11 cellular contexts compared by ENCODE assay signal in genomic region chr1:8448906-8449661, GRCh38.
DNase-seq lines count a peak whose midpoint lies in the region; ATAC-seq, FAIRE-seq and TF ChIP-seq lines count a peak whose summit lies in the region.
"Had no signal": no experiment of that assay in that cellular context is flagged by ENCODE, and none has a peak within 500 bp of the region (broad histone marks: within the 10 kb centered on the region; RNA-seq: fewer than 3 reads in every experiment).

No MANE protein-coding gene starts in this region.

- H3T11ph ChIP-seq in H9 (ENCODE audit: low read length): no peak overlapping the region

- H3K79me2 ChIP-seq in H9 (ENCODE audit: insufficient read depth, low read length): peaks cover 1% of the 10 kb centered on the region; the same call in 1 of the 2 replicates

- no peak overlapping the region for H2BK120ac ChIP-seq in H9 (ENCODE audit: low read depth, low read length, poor library complexity, severe bottlenecking)

- intact Hi-C loops in left cardiac atrium (cut with DNase I): no loop called here

- peaks cover 3% of the 10 kb centered on the region for H3K79me1 ChIP-seq in H9 (ENCODE audit: insufficient read depth, low read depth, low read length, poor library complexity, severe bottlenecking)

- no peaks in the 10 kb centered on the region for H3K9me3 Mint-ChIP-seq in H9
- H3K9me3 Mint-ChIP-seq in stimulated activated effector memory CD8-positive, alpha-beta T cell treated with anti-CD3 and anti-CD28 coated beads, Interleukin-12 subunit alpha, Interleukin-12 subunit beta, amount 100 ng/mL, for 72 hours: no peaks in the 10 kb centered on the region
- H3K9me3 Mint-ChIP-seq: dendritic cell treated with granulocyte-macrophage colony-stimulating factor and Interleukin-4, amounts not matched to agents 40 ng/mL and 50 ng/mL, for 4 days; naive thymus-derived CD4-positive, alpha-beta T cell had no signal

- H4K5ac ChIP-seq in H9 (ENCODE audit: insufficient read length, low read depth, low read length): no peak overlapping the region

- no peak overlapping the region for H3K14ac ChIP-seq in H9 (ENCODE audit: insufficient read depth, low read length)

- H3K23me2 ChIP-seq in H9 (ENCODE audit: insufficient read length, low read depth, low read length, poor library complexity, severe bottlenecking): no peaks in the 10 kb centered on the region

- H3K36me3 Mint-ChIP-seq in H9 (ENCODE audit: insufficient read depth in 1 of 3, low read depth in 3 of 3): peaks cover 14 to 18% (median 15%) of the 10 kb centered on the region in 3 experiments
- H3K36me3 Mint-ChIP-seq in stimulated activated effector memory CD8-positive, alpha-beta T cell treated with anti-CD3 and anti-CD28 coated beads, Interleukin-12 subunit alpha, Interleukin-12 subunit beta, amount 100 ng/mL, for 72 hours: peaks cover 6% of the 10 kb centered on the region

- H3K4me1 Mint-ChIP-seq in H9: peaks cover 22 to 35% of the 10 kb centered on the region in 2 experiments
- H3K4me1 Mint-ChIP-seq in stimulated activated effector memory CD8-positive, alpha-beta T cell treated with anti-CD3 and anti-CD28 coated beads, Interleukin-12 subunit alpha, Interleukin-12 subunit beta, amount 100 ng/mL, for 72 hours: peaks cover 17% of the 10 kb centered on the region

- ATAC-seq in left cardiac atrium (peak; percentile 63 to 64), HG02852 (IDR thresholded peaks at IDR 0.05; ENCODE audit: unreplicated experiment) (no peak)
- ATAC-seq in stimulated activated effector memory CD8-positive, alpha-beta T cell treated with anti-CD3 and anti-CD28 coated beads, Interleukin-12 subunit alpha, Interleukin-12 subunit beta, amount 100 ng/mL, for 72 hours: peak; percentile 69
- ATAC-seq: naive thymus-derived CD4-positive, alpha-beta T cell; T-helper 17 cell had no signal

- TF ChIP-seq CTCF in H9 (conservative IDR thresholded peaks at IDR 0.05): no peak

- WGBS in H9 (ENCODE audit: extremely low coverage, insufficient read length, low lambda C conversion rate): no CpG with 5 or more reads among the region's 12 CpGs

- no peak overlapping the region for H4K8ac ChIP-seq in H9 (replicated peaks; ENCODE audit: insufficient read length, low read depth, low read length)

- H2BK12ac ChIP-seq in H9 (ENCODE audit: insufficient read length, low read depth, low read length): no peak overlapping the region

- no peak overlapping the region for H3K56ac ChIP-seq in H9 (ENCODE audit: insufficient read length, low read depth, low read length)

- no peaks in the 10 kb centered on the region for H3K9me3 ChIP-seq in H9 (ENCODE audit: control insufficient read depth, low read depth, low read length)

- H3K4ac ChIP-seq in H9 (ENCODE audit: low read depth, low read length): no peak overlapping the region

- no peaks in the 10 kb centered on the region for H3K27me3 Mint-ChIP-seq in H9 (ENCODE audit: low read depth)
- H3K27me3 Mint-ChIP-seq: dendritic cell treated with granulocyte-macrophage colony-stimulating factor and Interleukin-4, amounts not matched to agents 40 ng/mL and 50 ng/mL, for 4 days; naive thymus-derived CD4-positive, alpha-beta T cell; T-helper 17 cell had no signal

- no peak overlapping the region for H3K9ac ChIP-seq in H9 (ENCODE audit: extremely low read depth, insufficient read length, low read length)

- H3K4me1 ChIP-seq in H9 (ENCODE audit: insufficient read depth, low read length): peaks cover 3% of the 10 kb centered on the region; the same call in 1 of the 2 replicates

- no peak overlapping the region for H2BK15ac ChIP-seq in H9 (ENCODE audit: low read depth, low read length)

- H3K27ac Mint-ChIP-seq in H9: peak overlapping the region in 2 of 3 experiments; percentile 77 to 83; a peak in 1 of 7 replicates
- H3K27ac Mint-ChIP-seq in stimulated activated effector memory CD8-positive, alpha-beta T cell treated with anti-CD3 and anti-CD28 coated beads, Interleukin-12 subunit alpha, Interleukin-12 subunit beta, amount 100 ng/mL, for 72 hours: peak overlapping the region; percentile 13
- H3K27ac Mint-ChIP-seq: dendritic cell treated with granulocyte-macrophage colony-stimulating factor and Interleukin-4, amounts not matched to agents 40 ng/mL and 50 ng/mL, for 4 days; T-helper 17 cell had no signal

- H2AFZ ChIP-seq in H9 (ENCODE audit: low read length): no peak overlapping the region

- no peak for FAIRE-seq in urothelium cell line (lab: Jason Lieb, UNC)

- no peak overlapping the region for H3K4me3 Mint-ChIP-seq in H9
- no peak overlapping the region for H3K4me3 Mint-ChIP-seq in stimulated activated effector memory CD8-positive, alpha-beta T cell treated with anti-CD3 and anti-CD28 coated beads, Interleukin-12 subunit alpha, Interleukin-12 subunit beta, amount 100 ng/mL, for 72 hours
- H3K4me3 Mint-ChIP-seq: dendritic cell treated with granulocyte-macrophage colony-stimulating factor and Interleukin-4, amounts not matched to agents 40 ng/mL and 50 ng/mL, for 4 days; T-helper 17 cell had no signal

- H3K23ac ChIP-seq in H9 (ENCODE audit: insufficient read length, low read depth, low read length): no peak overlapping the region

- H3K18ac ChIP-seq in H9 (ENCODE audit: insufficient read length, low read depth, low read length): no peak overlapping the region

- no peak overlapping the region for H2BK20ac ChIP-seq in H9 (ENCODE audit: low read depth, low read length, poor library complexity, severe bottlenecking)

- no peak overlapping the region for H2AK5ac ChIP-seq in H9 (ENCODE audit: insufficient read length, low read length)

- no peak overlapping the region for H2BK5ac ChIP-seq in H9 (ENCODE audit: insufficient read length, low read length)

- DNase-seq in H9: no peak
- DNase-seq in left cardiac atrium: no peak
- no peak for DNase-seq in stimulated activated effector memory CD8-positive, alpha-beta T cell treated with anti-CD3 and anti-CD28 coated beads, Interleukin-12 subunit alpha, Interleukin-12 subunit beta, amount 100 ng/mL, for 72 hours (ENCODE audit: low spot score in 2 of 2)
- no peak for DNase-seq in NCI-H446 treated with DMSO at 0.1 percent for 48 hours (lab: John Stamatoyannopoulos, UW)
- no peak for DNase-seq in urothelium cell line (ENCODE audit: low spot score)
- DNase-seq: NCI-H1105 treated with DMSO at 0.1 percent for 48 hours, T-helper 17 cell had no signal

- H3K27ac ChIP-seq in H9 (ENCODE audit: insufficient read length, low read depth, low read length) (no peak overlapping the region), angular gyrus (ENCODE audit: low read depth, low read length) (peak overlapping the region; percentile 26)

- H3K4me2 ChIP-seq in H9 (ENCODE audit: insufficient read depth, insufficient read length, low read length): no peak overlapping the region

- no peaks in the 10 kb centered on the region for H4K20me1 ChIP-seq in H9 (ENCODE audit: control insufficient read depth, insufficient read depth, insufficient read length)

- no peaks in the 10 kb centered on the region for H3K27me3 ChIP-seq in H9 (ENCODE audit: insufficient read depth, low read length)

- no peak overlapping the region for H4K91ac ChIP-seq in H9 (ENCODE audit: insufficient read length, low read depth, low read length)
